ENCODE assay signal across 19 cellular contexts in genomic region chr7:2388637-2388954, GRCh38. TPM values are rescaled to one million over a fixed set of nuclear protein-coding genes. Genes with fewer than 3 reads are reported as not detected.
DNase-seq lines count a peak whose midpoint lies in the region; ATAC-seq and TF ChIP-seq lines count a peak whose summit lies in the region.
"Had no signal": no experiment of that assay in that cellular context is flagged by ENCODE, and none has a peak within 500 bp of the region (broad histone marks: within the 10 kb centered on the region; RNA-seq: fewer than 3 reads in every experiment).

No MANE protein-coding gene starts in this region.

- H3K9me3 Mint-ChIP-seq in stimulated activated effector memory CD8-positive, alpha-beta T cell treated with anti-CD3 and anti-CD28 coated beads, Interleukin-12 subunit alpha, Interleukin-12 subunit beta, amount 100 ng/mL, for 72 hours = no peaks in the 10 kb centered on the region
- H3K9me3 Mint-ChIP-seq: CD4-positive, alpha-beta memory T cell had no signal

- H3K4me2 ChIP-seq in BLaER1 (peak overlapping the region; percentile 84), osteoblast (ENCODE audit: insufficient read depth, low read length) (no peak overlapping the region)

- H3K27me3 ChIP-seq in heart right ventricle = no peaks in the 10 kb centered on the region
- H3K27me3 ChIP-seq in BLaER1 = no peaks in the 10 kb centered on the region
- H3K27me3 ChIP-seq in lower lobe of right lung (ENCODE audit: low read depth) = no peaks in the 10 kb centered on the region
- no peaks in the 10 kb centered on the region for H3K27me3 ChIP-seq in osteoblast (ENCODE audit: insufficient read depth, low read length)

- H3K36me3 Mint-ChIP-seq in stimulated activated effector memory CD8-positive, alpha-beta T cell treated with anti-CD3 and anti-CD28 coated beads, Interleukin-12 subunit alpha, Interleukin-12 subunit beta, amount 100 ng/mL, for 72 hours = no peaks in the 10 kb centered on the region
- H3K36me3 Mint-ChIP-seq: CD4-positive, alpha-beta memory T cell had no signal

- H3K4me3 ChIP-seq in heart right ventricle (no peak overlapping the region), BLaER1 (no peak overlapping the region), lower lobe of right lung (no peak overlapping the region), osteoblast (ENCODE audit: insufficient read depth, low read length) (no peak overlapping the region)

- H3K4me3 Mint-ChIP-seq in stimulated activated effector memory CD8-positive, alpha-beta T cell treated with anti-CD3 and anti-CD28 coated beads, Interleukin-12 subunit alpha, Interleukin-12 subunit beta, amount 100 ng/mL, for 72 hours = no peak overlapping the region
- H3K4me3 Mint-ChIP-seq: B cell; CD4-positive, alpha-beta memory T cell had no signal

- TF ChIP-seq CTCF in heart right ventricle (IDR thresholded peaks at IDR 0.05) (no peak), lower lobe of right lung (IDR thresholded peaks at IDR 0.05) (no peak), osteoblast (IDR thresholded peaks at IDR 0.05; ENCODE audit: extremely low read depth, low read depth, low read length) (no peak)

- WGBS in heart right ventricle, 2 donors = 91 to 97% methylated on average over 5 of the region's 5 CpGs

- H3K9me3 ChIP-seq in heart right ventricle (no peaks in the 10 kb centered on the region), BLaER1 (no peaks in the 10 kb centered on the region), lower lobe of right lung (no peaks in the 10 kb centered on the region), osteoblast (ENCODE audit: low read depth, low read length) (no peaks in the 10 kb centered on the region)

- H3K9ac ChIP-seq in BLaER1 = no peak overlapping the region

- intact Hi-C loops in heart right ventricle (cut with DNase I) (no loop called here), cardiac septum (cut with DNase I) (no loop called here), lower lobe of right lung (cut with DNase I) (no loop called here)

- H3K4me1 ChIP-seq in heart right ventricle (peaks cover 0 to 35% (median 18%) of the 10 kb centered on the region in 9 donors), BLaER1 (peaks cover 77% of the 10 kb centered on the region), lower lobe of right lung (peaks cover 11% of the 10 kb centered on the region), osteoblast (ENCODE audit: insufficient read depth, low read length) (peaks cover 2% of the 10 kb centered on the region)

- H4K20me1 ChIP-seq in BLaER1 (peaks cover 34% of the 10 kb centered on the region), osteoblast (ENCODE audit: insufficient read depth, low read length) (no peaks in the 10 kb centered on the region)

- DNase-seq in heart right ventricle (no peak), cardiac septum (ENCODE audit: low spot score) (no peak), lower lobe of right lung (no peak), osteoblast (ENCODE audit: insufficient read length, low spot score, missing footprints) (peak; percentile 55)
- DNase-seq in stimulated activated effector memory CD8-positive, alpha-beta T cell treated with anti-CD3 and anti-CD28 coated beads, Interleukin-12 subunit alpha, Interleukin-12 subunit beta, amount 100 ng/mL, for 72 hours (ENCODE audit: low spot score in 2 of 2) = no peak
- DNase-seq: C1 segment of cervical spinal cord; Calu3; CD4-positive, alpha-beta memory T cell; COR-L47; DMS79 treated with DMSO at 0.1 percent for 48 hours; GF-D8; GOT3; H7; HCEC 1CT had no signal

- peak overlapping the region in 8 of 10 donors; percentile 10 to 67 (median 50) for H3K27ac ChIP-seq in heart right ventricle
- H3K27ac ChIP-seq in BLaER1 = no peak overlapping the region
- peak overlapping the region; percentile 11 for H3K27ac ChIP-seq in lower lobe of right lung
- no peak overlapping the region for H3K27ac ChIP-seq in osteoblast (ENCODE audit: low read depth, low read length)
- H3K27ac ChIP-seq: 22Rv1 had no signal

- H3K4me1 Mint-ChIP-seq in stimulated activated effector memory CD8-positive, alpha-beta T cell treated with anti-CD3 and anti-CD28 coated beads, Interleukin-12 subunit alpha, Interleukin-12 subunit beta, amount 100 ng/mL, for 72 hours = peaks cover 4% of the 10 kb centered on the region
- H3K4me1 Mint-ChIP-seq: CD4-positive, alpha-beta memory T cell had no signal

- H3K27ac Mint-ChIP-seq in stimulated activated effector memory CD8-positive, alpha-beta T cell treated with anti-CD3 and anti-CD28 coated beads, Interleukin-12 subunit alpha, Interleukin-12 subunit beta, amount 100 ng/mL, for 72 hours = no peak overlapping the region
- H3K27ac Mint-ChIP-seq: B cell had no signal

- H3K36me3 ChIP-seq in heart right ventricle = no peaks in the 10 kb centered on the region
- H3K36me3 ChIP-seq in BLaER1 = no peaks in the 10 kb centered on the region
- no peaks in the 10 kb centered on the region for H3K36me3 ChIP-seq in lower lobe of right lung
- no peaks in the 10 kb centered on the region for H3K36me3 ChIP-seq in osteoblast (ENCODE audit: insufficient read depth, low read length)

- ATAC-seq in heart right ventricle = peak in 1 of 8 donors; percentile 4
- ATAC-seq in lower lobe of right lung = no peak
- ATAC-seq in HG02885 (IDR thresholded peaks at IDR 0.05; ENCODE audit: poor library complexity, unreplicated experiment) = no peak
- no peak for ATAC-seq in HG03354 (IDR thresholded peaks at IDR 0.05; ENCODE audit: poor library complexity, severe bottlenecking, unreplicated experiment)
- no peak for ATAC-seq in stimulated activated effector memory CD8-positive, alpha-beta T cell treated with anti-CD3 and anti-CD28 coated beads, Interleukin-12 subunit alpha, Interleukin-12 subunit beta, amount 100 ng/mL, for 72 hours

- no peak overlapping the region for H2AFZ ChIP-seq in osteoblast (ENCODE audit: low read length)

- H3K79me2 ChIP-seq in osteoblast (ENCODE audit: insufficient read depth, low read length) = no peaks in the 10 kb centered on the region

RNA-seq across cellular contexts. Expression of gene CHST12, which starts 14.8 kb away (rescaled TPM):
- total RNA-seq in heart right ventricle = 10 to 100 TPM; 12.4 to 17.2 (median 14.0) TPM
- 10 to 100 TPM; 13.9 to 15.2 TPM for polyA plus RNA-seq in heart right ventricle
- total RNA-seq in cardiac septum = 13.8 TPM
- total RNA-seq in lower lobe of right lung = 29.2 TPM
- 3.8 and 4.0 TPM in 2 replicates for total RNA-seq in osteoblast

RNA-seq across cellular contexts. Expression of gene EIF3B, which starts 34.0 kb away (rescaled TPM):
- 100 to 1,000 TPM in 1 of 10 donors, 10 to 100 TPM in 9; 64.0 to 102 (median 68.2) TPM for total RNA-seq in heart right ventricle
- polyA plus RNA-seq in heart right ventricle = 10 to 100 TPM; 48.6 to 81.5 TPM
- total RNA-seq in cardiac septum = 64.9 TPM
- 89.5 TPM for total RNA-seq in lower lobe of right lung
- total RNA-seq in osteoblast = 151 and 176 TPM in 2 replicates

Comparison
In these comparisons a context has a peak if more than half of its experiments do, and no peak if none do; other contexts are left out.
1. H3K27ac ChIP-seq: peak in heart right ventricle (8 of 10) and lower lobe of right lung (single experiment); none in BLaER1 (single experiment) and osteoblast (single experiment).